15 cellular contexts compared by ENCODE assay signal in the genomic region with DNA sequence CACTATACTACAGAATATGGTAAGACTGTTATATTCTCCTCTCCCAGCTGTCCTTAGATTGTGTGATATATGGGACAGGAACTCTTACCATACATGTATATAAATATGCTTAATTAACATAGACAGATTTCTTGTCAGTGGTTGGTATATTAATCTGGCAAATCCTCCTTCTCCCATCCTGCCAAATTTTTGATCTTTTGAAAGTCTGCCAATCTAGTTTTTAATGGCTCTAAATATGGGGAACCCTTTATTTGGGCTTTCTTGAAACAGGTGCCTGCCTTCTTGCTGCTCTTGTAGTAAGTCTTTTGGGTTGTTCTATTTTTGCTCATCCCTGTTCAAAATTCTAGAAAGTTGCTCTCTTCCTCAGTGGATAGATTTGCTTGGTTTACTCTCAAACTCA.
DNase-seq lines count a peak whose midpoint lies in the region.
"Had no signal": no experiment of that assay in that cellular context is flagged by ENCODE, and none has a peak within 500 bp of the region (broad histone marks: within the 10 kb centered on the region; RNA-seq: fewer than 3 reads in every experiment).

No MANE protein-coding gene starts in this region.

- peak; percentile 96 for DNase-seq in G401 (ENCODE audit: low spot score)
- DNase-seq in NCI-H1694 (lab: John Stamatoyannopoulos, UW): peak; percentile 14
- DNase-seq in NCI-H446 treated with DMSO at 0.1 percent for 48 hours (lab: John Stamatoyannopoulos, UW): peak; percentile 76
- DNase-seq in cerebellum (ENCODE audit: low spot score): peak; percentile 74
- no peak for DNase-seq in effector memory CD4-positive, alpha-beta T cell
- no peak for DNase-seq in hippocampal formation (lab: John Stamatoyannopoulos, UW)
- DNase-seq: Calu3; CD4-positive, alpha-beta memory T cell; COR-L47; DMS79; EL; GF-D8; GOT3; HFFc6 had no signal

- H3K9me3 ChIP-seq in effector memory CD4-positive, alpha-beta T cell (ENCODE audit: control insufficient read depth, low read length): no peaks in the 10 kb centered on the region
- H3K9me3 ChIP-seq: HAP-1 had no signal

- H3K27me3 ChIP-seq in effector memory CD4-positive, alpha-beta T cell (replicated peaks; ENCODE audit: control insufficient read depth, insufficient read depth, low read length, poor library complexity, severe bottlenecking): no peaks in the 10 kb centered on the region

- no peaks in the 10 kb centered on the region for H3K4me1 ChIP-seq in effector memory CD4-positive, alpha-beta T cell (ENCODE audit: control insufficient read depth, insufficient read depth, low read length, poor library complexity, severe bottlenecking)
- H3K4me1 ChIP-seq: HAP-1 had no signal

- in situ Hi-C loops in G401 (cut with HindIII; ENCODE audit: low sequenced_read_pairs): no loop called here

- no peak overlapping the region for H3K27ac ChIP-seq in effector memory CD4-positive, alpha-beta T cell (ENCODE audit: insufficient read depth, low read length, poor library complexity, severe bottlenecking)

- H3K36me3 ChIP-seq in effector memory CD4-positive, alpha-beta T cell (ENCODE audit: control insufficient read depth, insufficient read depth, low read length): no peaks in the 10 kb centered on the region
- H3K36me3 ChIP-seq: HAP-1 had no signal

- H3K4me3 ChIP-seq in effector memory CD4-positive, alpha-beta T cell (ENCODE audit: insufficient read depth, low read depth, low read length, poor library complexity, severe bottlenecking): no peak overlapping the region
- H3K4me3 ChIP-seq: HAP-1 had no signal

Comparison
In these comparisons a context has a peak if more than half of its experiments do, and no peak if none do; other contexts are left out.
1. DNase-seq: peak in G401 (single experiment), NCI-H1694 (single experiment), NCI-H446 treated with DMSO at 0.1 percent for 48 hours (single experiment) and cerebellum (single experiment); none in effector memory CD4-positive, alpha-beta T cell (0 of 3) and hippocampal formation (0 of 2).